ENCODE assay signal across 24 cellular contexts in genomic region chr4:80081566-80081965, GRCh38.
"Had no signal": no experiment of that assay in that cellular context is flagged by ENCODE, and none has a peak within 500 bp of the region (broad histone marks: within the 10 kb centered on the region; RNA-seq: fewer than 3 reads in every experiment).

No MANE protein-coding gene starts in this region.

- H3K9ac ChIP-seq: parathyroid adenoma had no signal

- H3K79me2 ChIP-seq: parathyroid adenoma had no signal

- H3K36me3 Mint-ChIP-seq: memory B cell; stimulated activated memory B cell treated with anti-CD40 and anti-IgM and Interleukin-4, amounts not matched to agents 10 μg/mL and 1 μg/mL and 100 μg/mL, for 72 hours; type B pancreatic cell had no signal

- DNase-seq: activated CD4-positive, alpha-beta T cell treated with anti-CD3 and anti-CD28 coated beads for 4 hours; activated CD4-positive, alpha-beta T cell treated with anti-CD3 and anti-CD28 coated beads, Interleukin-2, amount 50 U/mL, for 48 hours; activated CD4-positive, CD25-positive, alpha-beta regulatory T cell; activated CD8-positive, alpha-beta memory T cell treated with anti-CD3 and anti-CD28 coated beads, Interleukin-2, amount 10 ng/mL, durations not matched to agents 7 days and 5 days; cerebellar nuclear complex; endodermal cell; foreskin fibroblast; glutamatergic neuron; hypothalamus; left cardiac atrium; nucleus accumbens; right cardiac atrium; stimulated activated CD4-positive, alpha-beta T cell treated with anti-CD3 and anti-CD28 coated beads, Interleukin-4, amount 100 ng/mL, for 4 hours; T1000; testis had no signal

- H3K9me3 ChIP-seq: testis, vagina had no signal

- H3K4me3 Mint-ChIP-seq: activated CD8-positive, alpha-beta memory T cell treated with anti-CD3 and anti-CD28 coated beads, Interleukin-2, amount 10 ng/mL, durations not matched to agents 7 days and 5 days; activated T-helper 17 cell treated with anti-CD3 and anti-CD28 coated beads, Interleukin-2, amount 50 U/mL, for 72 hours; endodermal cell; memory B cell; stimulated activated memory B cell treated with anti-CD40 and anti-IgM and Interleukin-4, amounts not matched to agents 10 μg/mL and 1 μg/mL and 100 μg/mL, for 72 hours; T-helper 1 cell treated with Interleukin-12 subunit alpha and Interleukin-12 subunit beta and Interleukin-4 antibody, amounts not matched to agents 30 μg/mL and 1 μg/mL, for 36 hours; type B pancreatic cell had no signal

- H3K27me3 ChIP-seq: testis, vagina had no signal

- H3K9me3 Mint-ChIP-seq: activated T-helper 17 cell treated with anti-CD3 and anti-CD28 coated beads, Interleukin-2, amount 50 U/mL, for 72 hours; endodermal cell; memory B cell; type B pancreatic cell had no signal

- H3K4me1 Mint-ChIP-seq: endodermal cell had no signal

- H3K27ac Mint-ChIP-seq: activated CD8-positive, alpha-beta memory T cell treated with anti-CD3 and anti-CD28 coated beads, Interleukin-2, amount 10 ng/mL, durations not matched to agents 7 days and 5 days; activated T-helper 17 cell treated with anti-CD3 and anti-CD28 coated beads, Interleukin-2, amount 50 U/mL, for 72 hours; endodermal cell; memory B cell; stimulated activated memory B cell treated with anti-CD40 and anti-IgM and Interleukin-4, amounts not matched to agents 10 μg/mL and 1 μg/mL and 100 μg/mL, for 72 hours; T-helper 1 cell treated with Interleukin-12 subunit alpha and Interleukin-12 subunit beta and Interleukin-4 antibody, amounts not matched to agents 30 μg/mL and 1 μg/mL, for 36 hours; type B pancreatic cell had no signal

- ATAC-seq: activated CD8-positive, alpha-beta memory T cell treated with anti-CD3 and anti-CD28 coated beads, Interleukin-2, amount 10 ng/mL, durations not matched to agents 7 days and 5 days; activated naive CD4-positive, alpha-beta T cell treated with anti-CD3 and anti-CD28 coated beads, Interleukin-2, amount 50 U/mL, for 72 hours; activated T-helper 17 cell treated with anti-CD3 and anti-CD28 coated beads, Interleukin-2, amount 50 U/mL, for 72 hours; left cardiac atrium; right cardiac atrium; stimulated activated memory B cell treated with anti-CD40 and anti-IgM and Interleukin-4, amounts not matched to agents 10 μg/mL and 1 μg/mL and 100 μg/mL, for 72 hours had no signal

- H3K36me3 ChIP-seq: vagina had no signal

- H3K4me1 ChIP-seq: parathyroid adenoma, testis, vagina had no signal

- H3K4me3 ChIP-seq: coronary artery, testis, vagina had no signal

- H2AFZ ChIP-seq: parathyroid adenoma had no signal

- H3K27ac ChIP-seq: coronary artery, parathyroid adenoma, testis, vagina had no signal

- H3K27me3 Mint-ChIP-seq: activated T-helper 17 cell treated with anti-CD3 and anti-CD28 coated beads, Interleukin-2, amount 50 U/mL, for 72 hours; type B pancreatic cell had no signal
